Comparison of ENCODE assay signal across 13 cellular contexts in the genomic region with DNA sequence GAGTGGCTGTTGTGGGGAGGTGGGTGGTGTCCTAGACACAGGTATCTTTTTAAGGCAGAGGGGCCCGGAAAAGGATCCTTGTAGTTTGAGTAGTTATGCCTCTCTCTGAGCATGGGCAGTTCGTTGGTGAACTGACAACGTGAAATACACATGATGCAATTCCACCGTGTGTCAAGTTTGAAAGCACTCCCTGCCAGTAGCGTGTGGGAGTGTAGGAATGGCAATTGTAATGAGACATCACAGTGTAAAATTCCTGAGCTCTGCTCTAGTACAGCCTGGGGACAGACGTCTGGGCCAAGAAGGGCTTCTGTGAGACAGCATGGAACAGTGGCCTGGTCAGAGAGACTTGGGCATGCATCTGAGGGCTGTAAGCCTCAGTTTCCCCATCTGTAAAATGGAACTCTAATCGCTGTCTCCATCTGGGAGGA.
DNase-seq lines count a peak whose midpoint lies in the region; ATAC-seq and TF ChIP-seq lines count a peak whose summit lies in the region.
"Had no signal": no experiment of that assay in that cellular context is flagged by ENCODE, and none has a peak within 500 bp of the region (broad histone marks: within the 10 kb centered on the region; RNA-seq: fewer than 3 reads in every experiment).

No MANE protein-coding gene starts in this region.

- POLR2A ChIA-PET in HEK293 (lab: Yijun Ruan, JAX) = interaction anchor here (2.6 kb wide), 1 partner anchor 10 kb away, joined by 13 read pairs; a partner anchor contains a TSS

- H3K27ac ChIP-seq in HEK293 (ENCODE audit: extremely low read depth, low read depth, low read length) = no peak overlapping the region
- H3K27ac ChIP-seq in WERI-Rb-1 = no peak overlapping the region
- H3K27ac ChIP-seq: thoracic aorta had no signal

- no peaks in the 10 kb centered on the region for H3K4me1 ChIP-seq in HEK293 (ENCODE audit: control insufficient read depth, insufficient read depth, low read length)

- H3K36me3 ChIP-seq in HEK293 (ENCODE audit: control insufficient read depth in 2 of 2, insufficient read depth in 1 of 2, low read length in 2 of 2) (peaks cover 0 to 5% of the 10 kb centered on the region in 2 experiments; a peak in 2 of 3 replicates), WERI-Rb-1 (peaks cover 9% of the 10 kb centered on the region)

- peak; percentile 79 for DNase-seq in AG08396 (ENCODE audit: low spot score)
- peak; percentile 42 for DNase-seq in astrocyte of the spinal cord (ENCODE audit: low read depth, low spot score)
- peak; percentile 71 for DNase-seq in kidney glomerular epithelial cell (lab: John Stamatoyannopoulos, UW)
- DNase-seq in WERI-Rb-1 = no peak
- no peak for DNase-seq in NCI-H524 treated with DMSO at 0.1 percent for 48 hours (lab: John Stamatoyannopoulos, UW)
- DNase-seq in NCI-H1436 treated with DMSO at 0.1 percent for 48 hours (lab: John Stamatoyannopoulos, UW) = no peak
- DNase-seq: activated CD4-positive, alpha-beta T cell treated with anti-CD3 and anti-CD28 coated beads, Interleukin-2, amount 50 U/mL, for 4 hours; aorta; COR-L47; mucosa of descending colon had no signal

- TF ChIP-seq CTCF in HEK293 (tag by site-specific recombination; IDR thresholded peaks at IDR 0.05) = no peak
- TF ChIP-seq CTCF in astrocyte of the spinal cord (IDR thresholded peaks at IDR 0.05; ENCODE audit: low read depth, low read length) = no peak
- no peak for TF ChIP-seq CTCF in WERI-Rb-1 (IDR thresholded peaks at IDR 0.05; ENCODE audit: low read depth, low read length)

- in situ Hi-C loops in astrocyte of the spinal cord (cut with HindIII; ENCODE audit: low sequenced_read_pairs) = no loop called here

- H3K9me3 ChIP-seq in HEK293 (ENCODE audit: control insufficient read depth, insufficient read depth, low read depth, low read length) (no peaks in the 10 kb centered on the region), WERI-Rb-1 (ENCODE audit: severe bottlenecking) (no peaks in the 10 kb centered on the region)
- H3K9me3 ChIP-seq: mucosa of descending colon, thoracic aorta had no signal

- CTCF ChIA-PET in HEK293 (lab: Yijun Ruan, JAX) = interaction anchor here (0.6 to 3.7 kb wide), 4 partner anchors 10 to 267 kb away, joined by 3 to 26 read pairs (median 4); a partner anchor contains a TSS

- no peaks in the 10 kb centered on the region for H3K27me3 ChIP-seq in WERI-Rb-1 (ENCODE audit: insufficient read depth, low read depth, severe bottlenecking)

- ATAC-seq in GM18517 (IDR thresholded peaks at IDR 0.05; ENCODE audit: unreplicated experiment) = no peak
- ATAC-seq: mucosa of descending colon had no signal

- no peak overlapping the region for H3K4me3 ChIP-seq in HEK293 (ENCODE audit: low read depth, low read length)
- no peak overlapping the region for H3K4me3 ChIP-seq in astrocyte of the spinal cord (ENCODE audit: low read depth, low read length)
- H3K4me3 ChIP-seq in WERI-Rb-1 (ENCODE audit: low read depth, low read length) = no peak overlapping the region
- H3K4me3 ChIP-seq: mucosa of descending colon, thoracic aorta had no signal

TF ChIP-seq in HEK293, 187 proteins besides CTCF, POLR2A, EP300 and RAD21:
- TF ChIP-seq EGR2 (tag by site-specific recombination; IDR thresholded peaks at IDR 0.05; ENCODE audit: low read depth) (0 out of 2 replicates have a peak, but pooled peaks have one; percentile 22), ZNF600 (tag by site-specific recombination; IDR thresholded peaks at IDR 0.05) (0 out of 2 replicates have a peak, but pooled peaks have one; percentile 41), WT1 (tag by site-specific recombination; IDR thresholded peaks at IDR 0.05) (0 out of 2 replicates have a peak, but pooled peaks have one; percentile 16), ZBTB17 (tag by site-specific recombination; IDR thresholded peaks at IDR 0.05) (0 out of 2 replicates have a peak, but pooled peaks have one; percentile 37), ZFHX2 (tag by site-specific recombination; conservative IDR thresholded peaks at IDR 0.05) (peak; percentile 77), ZNF837 (tag by site-specific recombination; IDR thresholded peaks at IDR 0.05) (no peak)
- TF ChIP-seq, protein P1, sequence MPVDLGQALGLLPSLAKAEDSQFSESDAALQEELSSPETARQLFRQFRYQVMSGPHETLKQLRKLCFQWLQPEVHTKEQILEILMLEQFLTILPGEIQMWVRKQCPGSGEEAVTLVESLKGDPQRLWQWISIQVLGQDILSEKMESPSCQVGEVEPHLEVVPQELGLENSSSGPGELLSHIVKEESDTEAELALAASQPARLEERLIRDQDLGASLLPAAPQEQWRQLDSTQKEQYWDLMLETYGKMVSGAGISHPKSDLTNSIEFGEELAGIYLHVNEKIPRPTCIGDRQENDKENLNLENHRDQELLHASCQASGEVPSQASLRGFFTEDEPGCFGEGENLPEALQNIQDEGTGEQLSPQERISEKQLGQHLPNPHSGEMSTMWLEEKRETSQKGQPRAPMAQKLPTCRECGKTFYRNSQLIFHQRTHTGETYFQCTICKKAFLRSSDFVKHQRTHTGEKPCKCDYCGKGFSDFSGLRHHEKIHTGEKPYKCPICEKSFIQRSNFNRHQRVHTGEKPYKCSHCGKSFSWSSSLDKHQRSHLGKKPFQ (tag by site-specific recombination; IDR thresholded peaks at IDR 0.05) = no peak

Comparison
In these comparisons a context has a peak if more than half of its experiments do, and no peak if none do; other contexts are left out.
1. DNase-seq: peak in AG08396 (single experiment), astrocyte of the spinal cord (single experiment) and kidney glomerular epithelial cell (single experiment); none in WERI-Rb-1 (single experiment), NCI-H524 treated with DMSO at 0.1 percent for 48 hours (single experiment) and NCI-H1436 treated with DMSO at 0.1 percent for 48 hours (single experiment).